In the genomic region with DNA sequence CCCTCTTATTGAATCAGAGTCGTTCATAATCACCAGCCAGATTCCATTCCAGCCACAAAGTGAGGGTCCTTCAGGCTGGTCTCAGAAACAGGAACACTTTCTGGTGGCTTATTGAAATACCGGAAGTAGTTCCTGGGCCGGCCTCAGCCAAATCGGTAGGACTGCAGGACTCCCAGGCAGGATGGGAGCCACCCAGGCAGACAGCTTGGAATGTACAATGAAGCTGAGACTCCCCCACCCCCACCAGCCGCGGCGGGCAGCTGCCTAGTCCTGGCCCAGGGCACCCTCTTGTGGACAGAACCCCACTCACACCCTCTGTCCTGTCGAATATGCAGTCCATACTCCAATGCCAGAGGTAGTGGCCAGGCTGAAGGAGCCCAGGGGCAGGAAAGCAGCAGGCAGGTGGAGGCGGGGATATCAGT, we compare ENCODE assay signal across 8 cellular contexts. TPM values are rescaled to one million over a fixed set of nuclear protein-coding genes. Genes with fewer than 3 reads are reported as not detected.
DNase-seq lines count a peak whose midpoint lies in the region; ATAC-seq and TF ChIP-seq lines count a peak whose summit lies in the region.

No MANE protein-coding gene starts in this region.

- H3K4me3 ChIP-seq in H7 (ENCODE audit: insufficient read depth, low read depth, low read length) (no peak overlapping the region), right atrium auricular region (no peak overlapping the region), retinal pigment epithelial cell (ENCODE audit: low read length) (no peak overlapping the region)

- TF ChIP-seq CTCF in right atrium auricular region (IDR thresholded peaks at IDR 0.05) = peak; percentile 77 to 88
- TF ChIP-seq CTCF in retinal pigment epithelial cell (conservative IDR thresholded peaks at IDR 0.05; ENCODE audit: low read depth, low read length) = peak; percentile 91

- H3K36me3 ChIP-seq in H7 (replicated peaks; ENCODE audit: control insufficient read depth, insufficient read depth, low read length) (no peaks in the 10 kb centered on the region), right atrium auricular region (peaks cover 25% of the 10 kb centered on the region)

- H3K27me3 ChIP-seq in H7 (ENCODE audit: control insufficient read depth, insufficient read depth, low read length) = peaks cover 4% of the 10 kb centered on the region; the same call in 1 of the 2 replicates
- H3K27me3 ChIP-seq in right atrium auricular region = no peaks in the 10 kb centered on the region

- H3K27ac ChIP-seq in right atrium auricular region = peak overlapping the region; percentile 72 to 82

- no peak for ATAC-seq in GM19452 (IDR thresholded peaks at IDR 0.05; ENCODE audit: unreplicated experiment)

- DNase-seq in COR-L47 (lab: John Stamatoyannopoulos, UW) (peak; percentile 85), H7 (peak; percentile 98), NCI-H1694 treated with DMSO at 0.1 percent for 48 hours (lab: John Stamatoyannopoulos, UW) (peak; percentile 66), T-helper 2 cell (peak in 4 of 5 experiments; percentile 40 to 68 (median 52)), amniotic stem cell (lab: John Stamatoyannopoulos, UW) (peak; percentile 64), right atrium auricular region (ENCODE audit: low spot score) (peak; percentile 95), retinal pigment epithelial cell (ENCODE audit: low read depth) (peak; percentile 62)

- H3K9me3 ChIP-seq in right atrium auricular region = no peaks in the 10 kb centered on the region

- peaks cover 0 to 23% of the 10 kb centered on the region in 2 donors for H3K4me1 ChIP-seq in right atrium auricular region

RNA-seq across cellular contexts. Expression of a gene that starts 43.8 kb away (rescaled TPM):
- 205 and 262 TPM in 2 replicates for total RNA-seq in H7 (2014; rRNA removed; shearing (Covaris generic))
- 10 to 100 TPM in 1 of 2 donors, 1 to 10 TPM in 1; 1.5 to 12.3 TPM for total RNA-seq in right atrium auricular region

RNA-seq across cellular contexts. Expression of a gene that starts 53.3 kb away (rescaled TPM):
- total RNA-seq in H7 (2014; rRNA removed; shearing (Covaris generic)) = 1.4 and 1.6 TPM in 2 replicates
- 10 to 100 TPM; 31.5 to 35.8 TPM for total RNA-seq in right atrium auricular region

Comparison
In these comparisons a context has a peak if more than half of its experiments do, and no peak if none do; other contexts are left out.
1. RNA of a gene that starts 43.8 kb away (total RNA-seq): 205 to 262 TPM in H7; 1.5 to 12.3 TPM in right atrium auricular region; every median in the first group is over 10 times any median in the second.
2. RNA of a gene that starts 53.3 kb away (total RNA-seq): 31.5 to 35.8 TPM in right atrium auricular region; 1.4 to 1.6 TPM in H7; every median in the first group is over 10 times any median in the second.
3. Peak in every context shown above with its lines, with median percentiles within 50 percentile points of each other: DNase-seq.